1 cellular context compared by ENCODE assay signal in the genomic region with DNA sequence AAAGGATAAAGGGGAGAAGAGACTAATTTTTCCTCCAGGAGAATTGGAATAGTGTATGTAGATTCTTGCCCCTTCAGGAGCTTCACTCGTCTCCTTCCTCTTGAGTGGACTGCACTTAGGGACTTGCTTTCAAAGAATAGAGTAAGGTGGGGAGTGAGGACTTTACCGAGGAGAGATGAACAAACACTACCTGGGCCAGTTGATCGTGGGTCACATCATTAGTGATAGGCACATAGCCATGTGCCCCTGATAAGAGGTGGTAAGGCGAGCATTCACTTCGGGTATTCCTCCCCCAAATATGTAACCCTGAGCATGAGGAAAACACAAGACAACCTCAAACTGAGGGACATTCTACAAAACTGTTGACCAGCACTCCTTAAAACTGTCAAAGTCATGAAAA.
TF ChIP-seq lines count a peak whose summit lies in the region.

No MANE protein-coding gene starts in this region.

TF ChIP-seq in H1, 55 proteins besides CTCF, POLR2A, EP300 and RAD21:
- TF ChIP-seq POLR2AphosphoS5 (IDR thresholded peaks at IDR 0.05; ENCODE audit: low read depth, low read length) (0 out of 2 replicates have a peak, but pooled peaks have one; percentile 30), GABPA (IDR thresholded peaks at IDR 0.05; ENCODE audit: borderline replicate concordance, insufficient read depth, low read length) (no peak)
